2 cellular contexts compared by ENCODE assay signal in genomic region chr2:210181033-210181605, GRCh38. TPM values are rescaled to one million over a fixed set of nuclear protein-coding genes. Genes with fewer than 3 reads are reported as not detected.
"Had no signal": no experiment of that assay in that cellular context is flagged by ENCODE, and none has a peak within 500 bp of the region (broad histone marks: within the 10 kb centered on the region; RNA-seq: fewer than 3 reads in every experiment).

No MANE protein-coding gene starts in this region.

RNA-seq across cellular contexts. Expression of gene ACADL, which starts 44.1 kb away (rescaled TPM):
- total RNA-seq: activated B cell treated with CpG ODN at 0.5 μM for 24 hours, SK-MEL-5 had no signal
